ENCODE assay signal across 26 cellular contexts in the genomic region with DNA sequence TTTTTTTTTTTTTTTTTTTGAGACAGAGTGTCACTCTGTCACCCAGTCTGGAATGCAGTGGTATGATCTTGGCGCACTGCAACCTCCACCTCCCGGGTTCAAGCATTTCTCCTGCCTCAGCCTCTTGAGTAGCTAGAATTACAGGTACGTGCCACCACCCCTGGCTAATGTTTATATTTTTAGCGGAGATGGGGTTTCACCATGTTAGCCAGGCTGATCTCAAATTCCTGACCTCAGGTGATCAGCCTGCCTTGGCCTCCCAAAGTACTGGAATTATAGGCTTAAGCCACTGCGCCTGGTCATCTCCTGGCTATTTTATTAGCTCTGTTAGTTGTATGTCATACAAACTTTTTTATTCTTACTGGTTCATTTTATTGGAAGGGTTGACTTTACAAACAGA.
"Had no signal": no experiment of that assay in that cellular context is flagged by ENCODE, and none has a peak within 500 bp of the region (broad histone marks: within the 10 kb centered on the region; RNA-seq: fewer than 3 reads in every experiment).

No MANE protein-coding gene starts in this region.

- H3K36me3 ChIP-seq: thoracic aorta, thyroid gland, transverse colon, upper lobe of left lung, upper lobe of right lung, uterus had no signal

- DNase-seq: stimulated activated CD4-positive, alpha-beta T cell treated with anti-CD3 and anti-CD28 coated beads, Interleukin-2, amount 100 ng/mL, for 48 hours; stimulated activated CD4-positive, alpha-beta T cell treated with anti-CD3 and anti-CD28 coated beads, Interleukin-4, amount 100 ng/mL, for 1 hour; stimulated activated CD4-positive, alpha-beta T cell treated with anti-CD3 and anti-CD28 coated beads, Interleukin-4, amount 100 ng/mL, for 24 hours; stimulated activated CD4-positive, alpha-beta T cell treated with anti-CD3 and anti-CD28 coated beads, Interleukin-4, amount 100 ng/mL, for 4 hours; stimulated activated CD8-positive, alpha-beta memory T cell treated with anti-CD3 and anti-CD28 coated beads, Interleukin-4, amount 100 ng/mL, for 48 hours; stimulated activated naive B cell treated with anti-CD40 and anti-IgM and Interleukin-4, amounts not matched to agents 10 μg/mL and 1 μg/mL and 100 μg/mL, for 72 hours; stimulated activated naive CD4-positive, alpha-beta T cell; stimulated activated naive CD4-positive, alpha-beta T cell treated with Interleukin-2 at 50 U/mL for 16 hours; stimulated activated naive CD8-positive, alpha-beta T cell treated with anti-CD3 and anti-CD28 coated beads, Interleukin-15, amount 100 ng/mL, for 72 hours; stimulated activated naive CD8-positive, alpha-beta T cell treated with anti-CD3 and anti-CD28 coated beads, Interleukin-15, Interleukin-2, amounts not matched to agents 100 U/mL and 50 U/mL, for 24 hours; stomach; substantia nigra; testis; thyroid gland; tibial artery; transverse colon; trophoblast cell; upper lobe of left lung; upper lobe of right lung; uterus had no signal

- H3K4me1 ChIP-seq: suprapubic skin, testis, tibial artery, tibial nerve, uterus, vagina had no signal

- H3K27me3 ChIP-seq: stomach, suprapubic skin, testis, thyroid gland, tibial artery, tibial nerve, transverse colon, upper lobe of left lung, upper lobe of right lung, uterus, vagina had no signal

- H3K9me3 ChIP-seq: stomach, suprapubic skin, testis, thoracic aorta, thyroid gland, tibial artery, tibial nerve, transverse colon, upper lobe of left lung, upper lobe of right lung, uterus, vagina had no signal

- H3K4me3 ChIP-seq: stomach, suprapubic skin, testis, thoracic aorta, thyroid gland, tibial artery, tibial nerve, transverse colon, upper lobe of left lung, upper lobe of right lung, uterus, vagina had no signal

- ATAC-seq: stimulated activated effector memory CD8-positive, alpha-beta T cell treated with anti-CD3 and anti-CD28 coated beads, Interleukin-12 subunit alpha, Interleukin-12 subunit beta, amount 100 ng/mL, for 72 hours; stimulated activated memory B cell treated with anti-CD40 and anti-IgM and Interleukin-4, amounts not matched to agents 10 μg/mL and 1 μg/mL and 100 μg/mL, for 72 hours; stimulated activated naive B cell treated with anti-CD40 and anti-IgM and Interleukin-4, amounts not matched to agents 10 μg/mL and 1 μg/mL and 100 μg/mL, for 72 hours; stimulated activated naive CD8-positive, alpha-beta T cell treated with anti-CD3 and anti-CD28 coated beads, Interleukin-15, amount 100 ng/mL, for 72 hours; stimulated activated naive CD8-positive, alpha-beta T cell treated with anti-CD3 and anti-CD28 coated beads, Interleukin-15, Interleukin-2, amounts not matched to agents 100 U/mL and 50 U/mL, for 24 hours; upper lobe of right lung had no signal

- H3K27ac ChIP-seq: stomach, suprapubic skin, testis, thoracic aorta, thyroid gland, tibial artery, tibial nerve, transverse colon, upper lobe of left lung, upper lobe of right lung, uterus, vagina had no signal
